ENCODE assay signal across 24 cellular contexts in genomic region chr15:77980094-77980493, GRCh38.
"Had no signal": no experiment of that assay in that cellular context is flagged by ENCODE, and none has a peak within 500 bp of the region (broad histone marks: within the 10 kb centered on the region; RNA-seq: fewer than 3 reads in every experiment).

No MANE protein-coding gene starts in this region.

- H3K27me3 Mint-ChIP-seq: activated T-cell treated with anti-CD3 and anti-CD28 coated beads, Interleukin-2, amount 50 U/mL, for 24 hours; T-helper 17 cell had no signal

- H3K4me1 Mint-ChIP-seq: activated B cell treated with CpG ODN at 0.5 μM for 24 hours; activated CD4-positive, alpha-beta T cell treated with anti-CD3 and anti-CD28 coated beads, Interleukin-2, amount 10 ng/mL, durations not matched to agents 24 days and 14 days; activated CD8-positive, alpha-beta memory T cell treated with anti-CD3 and anti-CD28 coated beads, Interleukin-2, amount 10 ng/mL, durations not matched to agents 7 days and 5 days; activated naive CD4-positive, alpha-beta T cell treated with anti-CD3 and anti-CD28 coated beads, Interleukin-2, amount 10 ng/mL, durations not matched to agents 7 days and 5 days; T-helper 17 cell had no signal

- H3K27ac ChIP-seq: brain microvascular endothelial cell, cardiac muscle cell, Peyer's patch had no signal

- H3K4me3 ChIP-seq: cardiac muscle cell, K562, Peyer's patch had no signal

- H3K27ac Mint-ChIP-seq: activated B cell treated with CpG ODN at 0.5 μM for 24 hours; activated CD4-positive, alpha-beta T cell treated with anti-CD3 and anti-CD28 coated beads, Interleukin-2, amount 10 ng/mL, durations not matched to agents 24 days and 14 days; activated CD8-positive, alpha-beta memory T cell treated with anti-CD3 and anti-CD28 coated beads, Interleukin-2, amount 10 ng/mL, durations not matched to agents 7 days and 5 days; activated naive CD4-positive, alpha-beta T cell treated with anti-CD3 and anti-CD28 coated beads, Interleukin-2, amount 10 ng/mL, durations not matched to agents 7 days and 5 days; activated naive CD8-positive, alpha-beta T cell treated with anti-CD3 and anti-CD28 coated beads for 36 hours; activated T-cell treated with anti-CD3 and anti-CD28 coated beads, Interleukin-2, amount 50 U/mL, for 24 hours; activated T-helper 1 cell treated with anti-CD3 and anti-CD28 coated beads, Interleukin-12 subunit alpha, Interleukin-12 subunit beta, Interleukin-2, Interleukin-4 antibody, amounts not matched to agents 30 ng/mL and 10 ng/mL and 1 ng/mL, durations not matched to agents 14 hours and 24 hours and 36 hours; T-helper 17 cell had no signal

- H3K27me3 ChIP-seq: brain microvascular endothelial cell, cardiac muscle cell, Peyer's patch had no signal

- H3K36me3 ChIP-seq: brain microvascular endothelial cell, cardiac muscle cell, Peyer's patch had no signal

- ATAC-seq: activated CD8-positive, alpha-beta memory T cell treated with anti-CD3 and anti-CD28 coated beads, Interleukin-2, amount 10 ng/mL, durations not matched to agents 7 days and 5 days; K562; T-helper 17 cell had no signal

- H3K36me3 Mint-ChIP-seq: activated CD8-positive, alpha-beta memory T cell treated with anti-CD3 and anti-CD28 coated beads, Interleukin-2, amount 10 ng/mL, durations not matched to agents 7 days and 5 days; activated naive CD4-positive, alpha-beta T cell treated with anti-CD3 and anti-CD28 coated beads, Interleukin-2, amount 10 ng/mL, durations not matched to agents 7 days and 5 days; activated naive CD8-positive, alpha-beta T cell treated with anti-CD3 and anti-CD28 coated beads for 36 hours had no signal

- FAIRE-seq: K562 had no signal

- DNase-seq: activated B cell treated with CpG ODN at 0.5 μM for 24 hours; activated CD4-positive, alpha-beta T cell treated with anti-CD3 and anti-CD28 coated beads for 1 hour; activated CD4-positive, alpha-beta T cell treated with anti-CD3 and anti-CD28 coated beads, Interleukin-2, amount 10 ng/mL, durations not matched to agents 24 days and 14 days; activated CD4-positive, alpha-beta T cell treated with anti-CD3 and anti-CD28 coated beads, Interleukin-2, amount 50 U/mL, for 48 hours; activated CD8-positive, alpha-beta memory T cell treated with anti-CD3 and anti-CD28 coated beads, Interleukin-2, amount 10 ng/mL, durations not matched to agents 7 days and 5 days; activated gamma-delta T cell treated with Interleukin-2 at 50 U/mL for 16 hours; activated naive CD4-positive, alpha-beta T cell treated with anti-CD3 and anti-CD28 coated beads, Interleukin-2, amount 10 ng/mL, durations not matched to agents 7 days and 5 days; activated naive CD8-positive, alpha-beta T cell treated with anti-CD3 and anti-CD28 coated beads for 36 hours; activated T-cell treated with anti-CD3 and anti-CD28 coated beads, Interleukin-2, amount 50 U/mL, for 24 hours; brain microvascular endothelial cell; Karpas-422; NCI-H1105 treated with DMSO at 0.1 percent for 48 hours; NCI-H1436 treated with DMSO at 0.1 percent for 48 hours; NCI-H187; NCI-H2081 treated with DMSO at 0.1 percent for 48 hours; NCI-H446; NCI-H524; Peyer's patch; SHP77 treated with DMSO at 0.1 percent for 48 hours; T-helper 17 cell; T-helper 9 cell had no signal

- H3K4me3 Mint-ChIP-seq: activated B cell treated with CpG ODN at 0.5 μM for 24 hours; activated CD4-positive, alpha-beta T cell treated with anti-CD3 and anti-CD28 coated beads, Interleukin-2, amount 10 ng/mL, durations not matched to agents 24 days and 14 days; activated CD8-positive, alpha-beta memory T cell treated with anti-CD3 and anti-CD28 coated beads, Interleukin-2, amount 10 ng/mL, durations not matched to agents 7 days and 5 days; activated naive CD4-positive, alpha-beta T cell treated with anti-CD3 and anti-CD28 coated beads, Interleukin-2, amount 10 ng/mL, durations not matched to agents 7 days and 5 days; activated naive CD8-positive, alpha-beta T cell treated with anti-CD3 and anti-CD28 coated beads for 36 hours; activated T-cell treated with anti-CD3 and anti-CD28 coated beads, Interleukin-2, amount 50 U/mL, for 24 hours; activated T-helper 1 cell treated with anti-CD3 and anti-CD28 coated beads, Interleukin-12 subunit alpha, Interleukin-12 subunit beta, Interleukin-2, Interleukin-4 antibody, amounts not matched to agents 30 ng/mL and 10 ng/mL and 1 ng/mL, durations not matched to agents 14 hours and 24 hours and 36 hours; T-helper 17 cell had no signal

- H3K9me3 Mint-ChIP-seq: activated B cell treated with CpG ODN at 0.5 μM for 24 hours; activated CD4-positive, alpha-beta T cell treated with anti-CD3 and anti-CD28 coated beads, Interleukin-2, amount 10 ng/mL, durations not matched to agents 24 days and 14 days; activated naive CD4-positive, alpha-beta T cell treated with anti-CD3 and anti-CD28 coated beads, Interleukin-2, amount 10 ng/mL, durations not matched to agents 7 days and 5 days; activated naive CD8-positive, alpha-beta T cell treated with anti-CD3 and anti-CD28 coated beads for 36 hours; activated T-cell treated with anti-CD3 and anti-CD28 coated beads, Interleukin-2, amount 50 U/mL, for 24 hours; activated T-helper 1 cell treated with anti-CD3 and anti-CD28 coated beads, Interleukin-12 subunit alpha, Interleukin-12 subunit beta, Interleukin-2, Interleukin-4 antibody, amounts not matched to agents 30 ng/mL and 10 ng/mL and 1 ng/mL, durations not matched to agents 14 hours and 24 hours and 36 hours had no signal

- H3K9me3 ChIP-seq: Peyer's patch had no signal
